In the genomic region with DNA sequence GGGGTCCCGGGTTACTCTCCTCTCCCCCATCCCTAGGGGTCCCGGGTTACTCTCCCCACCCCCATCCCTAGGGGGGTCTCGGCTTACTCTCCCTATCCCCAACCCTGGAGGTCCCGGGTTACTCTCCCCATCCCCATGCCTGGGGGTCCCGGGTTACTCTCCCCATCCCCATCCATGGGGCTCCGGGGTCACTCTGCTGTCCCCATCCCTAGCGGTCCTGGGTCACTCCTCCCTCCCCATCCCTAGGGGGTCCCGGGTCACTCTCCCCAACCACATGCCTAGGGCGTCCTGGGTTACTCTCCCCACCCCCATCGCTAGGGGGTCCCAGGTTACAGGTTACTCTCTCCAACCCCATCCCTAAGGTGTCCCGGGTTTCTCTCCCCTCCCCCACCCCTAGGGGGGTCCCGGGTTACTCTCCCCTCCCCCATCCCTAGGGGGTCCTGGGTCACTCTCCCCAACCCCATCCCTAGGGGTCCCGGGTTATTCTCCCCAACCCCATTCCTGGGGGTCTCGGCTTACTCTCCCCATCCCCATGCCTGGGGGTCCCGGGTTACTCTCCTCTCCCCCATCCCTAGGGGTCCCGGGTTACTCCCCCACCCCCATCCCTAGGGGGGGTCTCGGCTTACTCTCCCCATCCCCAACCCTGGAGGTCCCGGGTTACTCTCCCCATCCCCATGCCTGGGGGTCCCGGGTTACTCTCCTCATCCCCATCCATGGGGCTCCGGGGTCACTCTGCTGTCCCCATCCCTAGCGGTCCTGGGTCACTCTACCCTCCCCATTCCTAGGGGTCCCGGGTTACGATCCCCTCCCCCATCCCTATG, we compare ENCODE assay signal across 8 cellular contexts. TPM values are rescaled to one million over a fixed set of nuclear protein-coding genes. Genes with fewer than 3 reads are reported as not detected.
A peak's percentile ranks its signal among the peaks of the same experiment; 100 is the strongest.
DNase-seq lines count a peak whose midpoint lies in the region; ATAC-seq, FAIRE-seq and TF ChIP-seq lines count a peak whose summit lies in the region.

No MANE protein-coding gene starts in this region.

- TF ChIP-seq EP300 in HepG2 (IDR thresholded peaks at IDR 0.05; ENCODE audit: low read depth in 2 of 2, low read length in 2 of 2) (no peak), HepG2 (CRISPR knock-in tag; IDR thresholded peaks at IDR 0.05; ENCODE audit: borderline replicate concordance) (no peak)

- H3K4me2 ChIP-seq in HepG2 (ENCODE audit: low read depth, low read length): peak overlapping the region; percentile 68

- ATAC-seq in activated CD4-positive, CD25-positive, alpha-beta regulatory T cell treated with anti-CD3 and anti-CD28 coated beads, Interleukin-2, amount 50 U/mL, for 24 hours: no peak
- ATAC-seq in HepG2 (peak; percentile 1; the same call in 1 of the 3 replicates), HG03025 (IDR thresholded peaks at IDR 0.05; ENCODE audit: low FRiP score, unreplicated experiment) (no peak)

- no peak for TF ChIP-seq RAD21 in HepG2 (CRISPR knock-in tag; IDR thresholded peaks at IDR 0.05)

- DNase-seq in activated CD4-positive, CD25-positive, alpha-beta regulatory T cell treated with anti-CD3 and anti-CD28 coated beads, Interleukin-2, amount 50 U/mL, for 72 hours: peak; percentile 33
- no peak for DNase-seq in astrocyte of the cerebellum (ENCODE audit: low read depth)
- no peak for DNase-seq in HepG2 (ENCODE audit: low spot score)
- peak in 1 of 2 donors; percentile 21 for DNase-seq in thyroid gland
- no peak for DNase-seq in NCI-H2029 (lab: John Stamatoyannopoulos, UW)
- DNase-seq in GF-D8 (lab: John Stamatoyannopoulos, UW): no peak

- intact Hi-C loops in HepG2 (cut with micrococcal nuclease; ENCODE audit: unreplicated experiment) (loop anchor here (5.0 kb wide), 1 partner anchor 60 kb away; a partner anchor contains a TSS), thyroid gland (cut with DNase I) (loop anchor here (5.0 to 10.0 kb wide), 4 partner anchors 55 to 1235 kb away; no protein-coding TSS in a partner anchor)

- no peak for TF ChIP-seq POLR2A in HepG2 (IDR thresholded peaks at IDR 0.05; ENCODE audit: insufficient read depth in 1 of 2, low read depth in 2 of 2, low read length in 2 of 2)
- no peak for TF ChIP-seq POLR2A in thyroid gland (IDR thresholded peaks at IDR 0.05)

- POLR2A ChIA-PET in HepG2 (lab: Yijun Ruan, JAX): no interaction called here

- no peak overlapping the region for H3K27ac ChIP-seq in HepG2 (ENCODE audit: extremely low read length, insufficient read depth, low read length)
- H3K27ac ChIP-seq in thyroid gland: peak overlapping the region in 2 of 3 donors; percentile 43 to 47

- H2AFZ ChIP-seq in HepG2 (ENCODE audit: low read length): no peak overlapping the region

- BruUV-seq in HepG2 (replicated peaks; lab: Mats Ljungman, UMichigan): no TSS peak

- H3K27me3 ChIP-seq in HepG2 (ENCODE audit: control insufficient read depth in 1 of 2, insufficient read depth in 2 of 2, low read length in 2 of 2) (peaks cover under 1 to 9% of the 10 kb centered on the region in 2 experiments; a peak in 3 of 5 replicates), thyroid gland (no peaks in the 10 kb centered on the region)

- H3K36me3 ChIP-seq in HepG2 (replicated peaks in 1 of 2; ENCODE audit: control insufficient read depth in 1 of 2, insufficient read depth in 2 of 2, low read length in 2 of 2) (no peaks in the 10 kb centered on the region; a peak in 1 of 5 replicates), thyroid gland (no peaks in the 10 kb centered on the region)

- H3K4me1 ChIP-seq in HepG2 (ENCODE audit: insufficient read depth, low read length) (peaks cover 12% of the 10 kb centered on the region), thyroid gland (peaks cover 11% of the 10 kb centered on the region in 2 donors)

- H3K4me3 ChIP-seq in astrocyte of the cerebellum (ENCODE audit: low read depth, low read length): peak overlapping the region; percentile 93
- H3K4me3 ChIP-seq in HepG2 (replicated peaks in 1 of 3; ENCODE audit: insufficient read depth in 1 of 3, low read depth in 2 of 3, low read length in 3 of 3): peak overlapping the region; percentile 87 to 99 (median 94)
- H3K4me3 ChIP-seq in thyroid gland (replicated peaks in 1 of 3): peak overlapping the region; percentile 6 to 98 (median 73)

- H3K9me3 ChIP-seq in HepG2 (ENCODE audit: low read length) (no peaks in the 10 kb centered on the region), thyroid gland (no peaks in the 10 kb centered on the region)

- H4K20me1 ChIP-seq in HepG2 (ENCODE audit: insufficient read depth, low read length): no peaks in the 10 kb centered on the region

- in situ Hi-C loops in astrocyte of the cerebellum (cut with HindIII; ENCODE audit: low sequenced_read_pairs): no loop called here
- in situ Hi-C loops in HepG2 (cut with HindIII; ENCODE audit: extremely low pct_ligation_motif_present, low pct_unique_long_range_greater_than_20kb): loop anchor here (25.0 kb wide), 1 partner anchor 1160 kb away; no protein-coding TSS in a partner anchor

- TF ChIP-seq CTCF in astrocyte of the cerebellum (IDR thresholded peaks at IDR 0.05; ENCODE audit: low read depth, low read length, missing control alignments) (no peak), HepG2 (CRISPR knock-in tag; IDR thresholded peaks at IDR 0.05) (no peak), thyroid gland (IDR thresholded peaks at IDR 0.05) (no peak)

- CTCF ChIA-PET in HepG2 (lab: Yijun Ruan, JAX; ENCODE audit: low intra/inter-chr PET ratio, low total read pairs): no interaction called here

- peak overlapping the region; percentile 91 for H3K9ac ChIP-seq in HepG2 (ENCODE audit: insufficient read depth, low read depth, low read length)

- FAIRE-seq in HepG2 (lab: Jason Lieb, UNC): no peak

- peaks cover 14% of the 10 kb centered on the region for H3K79me2 ChIP-seq in HepG2 (ENCODE audit: insufficient read depth, low read length)

- WGBS in HepG2 (ENCODE audit: low lambda C conversion rate): 19% methylated on average over 23 of the region's 23 CpGs
- WGBS in thyroid gland, 2 donors: 25 to 32% methylated on average over 22 to 23 of the region's 23 CpGs

TF ChIP-seq in HepG2, 621 proteins besides CTCF, POLR2A, EP300 and RAD21 (continues in another document):
- TF ChIP-seq NONO (IDR thresholded peaks at IDR 0.05) (no peak), NONO (CRISPR knock-in tag; conservative IDR thresholded peaks at IDR 0.05) (0 out of 2 replicates have a peak, but pooled peaks have one; percentile 32), ZNF7 (CRISPR knock-in tag; IDR thresholded peaks at IDR 0.05) (no peak)

RNA-seq across cellular contexts. Expression of a gene that starts 0.8 kb away (rescaled TPM):
- total RNA-seq in HepG2 (2016; rRNA removed; fragmentation: Illumina TruSeq; extraction: Trizol) (5.6 and 6.3 TPM in 2 replicates), thyroid gland (10 to 100 TPM; 29.7 to 56.1 (median 42.4) TPM)
- 1.3 and 1.9 TPM in 2 replicates for total RNA-seq in HepG2 (2016; cell fraction: cytosol; rRNA removed; fragmentation: Illumina TruSeq; extraction: Trizol; ENCODE audit: low read depth)
- total RNA-seq in HepG2 (2016; cell fraction: insoluble cytoplasmic fraction; rRNA removed; fragmentation: Illumina TruSeq; extraction: Trizol): 5.5 and 6.1 TPM in 2 replicates
- 2.5 and 2.6 TPM in 2 replicates for total RNA-seq in HepG2 (2016; cell fraction: membrane; rRNA removed; fragmentation: Illumina TruSeq; extraction: Trizol)
- total RNA-seq in HepG2 (2016; cell fraction: nucleus; rRNA removed; fragmentation: Illumina TruSeq; extraction: Trizol): 4.9 and 6.4 TPM in 2 replicates
- polyA plus RNA-seq in HepG2 (2011; rRNA removed): 16.3 and 16.4 TPM in 2 replicates
- 10.6 and 17.6 TPM in 2 replicates for polyA plus RNA-seq in HepG2 (2011; cell fraction: cytosol; rRNA removed)
- polyA plus RNA-seq in HepG2 (2011; cell fraction: nucleus; rRNA removed): 20.1 and 27.5 TPM in 2 replicates
- 11.5 and 12.3 TPM in 2 replicates for polyA plus RNA-seq in HepG2 (2012)
- 1.6 and 2.0 TPM in 2 replicates for polyA plus RNA-seq in HepG2 (2016; cell fraction: cytosol; fragmentation: Illumina TruSeq; extraction: Trizol; ENCODE audit: low read depth)
- polyA plus RNA-seq in HepG2 (2016; cell fraction: insoluble cytoplasmic fraction; fragmentation: Illumina TruSeq; extraction: Trizol; ENCODE audit: low read depth): 10.7 and 11.3 TPM in 2 replicates
- polyA plus RNA-seq in HepG2 (2016; cell fraction: membrane; fragmentation: Illumina TruSeq; extraction: Trizol; ENCODE audit: low read depth): 2.3 and 2.4 TPM in 2 replicates
- 11.5 and 12.7 TPM in 2 replicates for polyA plus RNA-seq in HepG2 (2016; cell fraction: nucleus; fragmentation: Illumina TruSeq; extraction: Trizol; ENCODE audit: insufficient read depth, low read depth)
- polyA minus RNA-seq in HepG2 (2011; rRNA and poly(A)+ RNA removed; ENCODE audit: low replicate concordance): 9.3 and 19.0 TPM in 2 replicates
- polyA minus RNA-seq in HepG2 (2011; cell fraction: cytosol; rRNA and poly(A)+ RNA removed): 10.4 and 11.7 TPM in 2 replicates
- polyA minus RNA-seq in HepG2 (2011; cell fraction: nucleus; rRNA and poly(A)+ RNA removed): 8.6 and 12.7 TPM in 2 replicates

RNA-seq across cellular contexts. Expression of a gene that starts 60.0 kb away (rescaled TPM):
- total RNA-seq in HepG2 (2016; rRNA removed; fragmentation: Illumina TruSeq; extraction: Trizol): 138 and 149 TPM in 2 replicates
- 172 and 192 TPM in 2 replicates for total RNA-seq in HepG2 (2016; cell fraction: cytosol; rRNA removed; fragmentation: Illumina TruSeq; extraction: Trizol; ENCODE audit: low read depth)
- total RNA-seq in HepG2 (2016; cell fraction: insoluble cytoplasmic fraction; rRNA removed; fragmentation: Illumina TruSeq; extraction: Trizol): 133 and 147 TPM in 2 replicates
- 398 and 417 TPM in 2 replicates for total RNA-seq in HepG2 (2016; cell fraction: membrane; rRNA removed; fragmentation: Illumina TruSeq; extraction: Trizol)
- 70.1 and 77.0 TPM in 2 replicates for total RNA-seq in HepG2 (2016; cell fraction: nucleus; rRNA removed; fragmentation: Illumina TruSeq; extraction: Trizol)
- polyA plus RNA-seq in HepG2 (2011; rRNA removed): 581 and 646 TPM in 2 replicates
- 843 and 1,123 TPM in 2 replicates for polyA plus RNA-seq in HepG2 (2011; cell fraction: cytosol; rRNA removed)
- 370 and 374 TPM in 2 replicates for polyA plus RNA-seq in HepG2 (2011; cell fraction: nucleus; rRNA removed)
- polyA plus RNA-seq in HepG2 (2012): 420 and 577 TPM in 2 replicates
- polyA plus RNA-seq in HepG2 (2016; cell fraction: cytosol; fragmentation: Illumina TruSeq; extraction: Trizol; ENCODE audit: low read depth): 585 and 646 TPM in 2 replicates
- 347 and 418 TPM in 2 replicates for polyA plus RNA-seq in HepG2 (2016; cell fraction: insoluble cytoplasmic fraction; fragmentation: Illumina TruSeq; extraction: Trizol; ENCODE audit: low read depth)
- 997 and 1,138 TPM in 2 replicates for polyA plus RNA-seq in HepG2 (2016; cell fraction: membrane; fragmentation: Illumina TruSeq; extraction: Trizol; ENCODE audit: low read depth)
- polyA plus RNA-seq in HepG2 (2016; cell fraction: nucleus; fragmentation: Illumina TruSeq; extraction: Trizol; ENCODE audit: insufficient read depth, low read depth): 257 and 286 TPM in 2 replicates
- 353 and 783 TPM in 2 replicates for polyA minus RNA-seq in HepG2 (2011; rRNA and poly(A)+ RNA removed; ENCODE audit: low replicate concordance)
- polyA minus RNA-seq in HepG2 (2011; cell fraction: cytosol; rRNA and poly(A)+ RNA removed): 413 and 414 TPM in 2 replicates
- 151 and 162 TPM in 2 replicates for polyA minus RNA-seq in HepG2 (2011; cell fraction: nucleus; rRNA and poly(A)+ RNA removed)
- 100 to 1,000 TPM; 219 to 397 (median 320) TPM for total RNA-seq in thyroid gland
